28 cellular contexts compared by ENCODE assay signal in genomic region chr11:35610636-35611035, GRCh38.
"Had no signal": no experiment of that assay in that cellular context is flagged by ENCODE, and none has a peak within 500 bp of the region (broad histone marks: within the 10 kb centered on the region; RNA-seq: fewer than 3 reads in every experiment).

No MANE protein-coding gene starts in this region.

- H3K9me3 ChIP-seq: adrenal gland, body of pancreas had no signal

- H3K27ac ChIP-seq: adrenal gland, body of pancreas had no signal

- H3K4me1 ChIP-seq: adrenal gland had no signal

- H3K4me3 ChIP-seq: adrenal gland, body of pancreas had no signal

- H3K27me3 ChIP-seq: adrenal gland, body of pancreas had no signal

- FAIRE-seq: colon, endometrium, frontal cortex had no signal

- ATAC-seq: activated CD4-positive, alpha-beta T cell treated with anti-CD3 and anti-CD28 coated beads for 36 hours; activated CD8-positive, alpha-beta memory T cell treated with anti-CD3 and anti-CD28 coated beads, Interleukin-2, amount 10 ng/mL, durations not matched to agents 7 days and 5 days; activated CD8-positive, alpha-beta T cell treated with anti-CD3 and anti-CD28 coated beads, Interleukin-2, amount 10 ng/mL, durations not matched to agents 7 days and 5 days; activated naive CD8-positive, alpha-beta T cell treated with anti-CD3 and anti-CD28 coated beads, Interleukin-2, amount 50 U/mL, for 24 hours; body of pancreas; esophagus mucosa had no signal

- H3K36me3 ChIP-seq: adrenal gland had no signal

- DNase-seq: activated CD4-positive, alpha-beta memory T cell treated with anti-CD3 and anti-CD28 coated beads for 36 hours; activated CD4-positive, alpha-beta T cell treated with anti-CD3 and anti-CD28 coated beads for 36 hours; activated CD4-positive, alpha-beta T cell treated with anti-CD3 and anti-CD28 coated beads, Interleukin-2, amount 10 ng/mL, durations not matched to agents 24 days and 14 days; activated CD4-positive, CD25-positive, alpha-beta regulatory T cell; activated CD4-positive, CD25-positive, alpha-beta regulatory T cell treated with anti-CD3 and anti-CD28 coated beads, Interleukin-2, amount 50 U/mL, for 72 hours; activated CD8-positive, alpha-beta memory T cell treated with anti-CD3 and anti-CD28 coated beads, Interleukin-2, amount 10 ng/mL, durations not matched to agents 7 days and 5 days; activated CD8-positive, alpha-beta memory T cell treated with anti-CD3 and anti-CD28 coated beads, Interleukin-2, amount 50 U/mL, for 4 hours; activated CD8-positive, alpha-beta T cell treated with anti-CD3 and anti-CD28 coated beads, Interleukin-2, amount 10 ng/mL, durations not matched to agents 7 days and 5 days; activated effector memory CD4-positive, alpha-beta T cell treated with anti-CD3 and anti-CD28 coated beads, Interleukin-2, amount 50 U/mL, for 16 hours; activated naive CD4-positive, alpha-beta T cell treated with anti-CD3 and anti-CD28 coated beads for 36 hours; activated naive CD8-positive, alpha-beta T cell treated with anti-CD3 and anti-CD28 coated beads for 36 hours; activated naive CD8-positive, alpha-beta T cell treated with anti-CD3 and anti-CD28 coated beads, Interleukin-2, amount 50 U/mL, for 24 hours; activated T-cell treated with anti-CD3 and anti-CD28 coated beads, Interleukin-2, amount 50 U/mL, for 1 hour; activated T-cell treated with anti-CD3 and anti-CD28 coated beads, Interleukin-2, amount 50 U/mL, for 48 hours; adrenal gland; amygdala; aorta; body of pancreas; caudate nucleus; cortex of kidney; dermis blood vessel endothelial cell; effector CD8-positive, alpha-beta T cell; foreskin fibroblast; T-helper 2 cell had no signal
